Comparison of ENCODE assay signal across 3 cellular contexts in genomic region chr4:137533855-137534254, GRCh38.
TF ChIP-seq lines count a peak whose summit lies in the region.

No MANE protein-coding gene starts in this region.

TF ChIP-seq in SK-N-SH, 30 proteins besides CTCF, POLR2A, EP300 and RAD21:
- TF ChIP-seq RFX5 (IDR thresholded peaks at IDR 0.05; ENCODE audit: low read length), result no peak
- TF ChIP-seq USF2 (IDR thresholded peaks at IDR 0.05; ENCODE audit: borderline replicate concordance, low read depth, low read length), result no peak
- TF ChIP-seq GABPA (IDR thresholded peaks at IDR 0.05; ENCODE audit: low read depth), result no peak
- no peak for TF ChIP-seq EZH2phosphoT487 (IDR thresholded peaks at IDR 0.05; ENCODE audit: borderline replicate concordance, low read depth)
TF ChIP-seq in SK-N-SH: peak in this region for 0.

TF ChIP-seq in SK-N-SH treated with all-trans-retinoic acid at 6 μM for 48 hours, 23 proteins besides CTCF, POLR2A, EP300 and RAD21:
- TF ChIP-seq ISL1 (CRISPR knock-in tag; IDR thresholded peaks at IDR 0.05), result no peak
- TF ChIP-seq POU6F1 (CRISPR knock-in tag; IDR thresholded peaks at IDR 0.05; ENCODE audit: borderline replicate concordance, low read depth), result no peak
- no peak for TF ChIP-seq BACH2 (CRISPR knock-in tag; IDR thresholded peaks at IDR 0.05; ENCODE audit: borderline replicate concordance)
- no peak for TF ChIP-seq ZNF565 (CRISPR knock-in tag; conservative IDR thresholded peaks at IDR 0.05; ENCODE audit: low read depth)
- TF ChIP-seq TOX (CRISPR knock-in tag; IDR thresholded peaks at IDR 0.05; ENCODE audit: borderline replicate concordance), result no peak
- TF ChIP-seq CSDC2 (CRISPR knock-in tag; IDR thresholded peaks at IDR 0.05), result no peak
- TF ChIP-seq ZC3H10 (CRISPR knock-in tag; IDR thresholded peaks at IDR 0.05), result no peak
- TF ChIP-seq, protein P1, sequence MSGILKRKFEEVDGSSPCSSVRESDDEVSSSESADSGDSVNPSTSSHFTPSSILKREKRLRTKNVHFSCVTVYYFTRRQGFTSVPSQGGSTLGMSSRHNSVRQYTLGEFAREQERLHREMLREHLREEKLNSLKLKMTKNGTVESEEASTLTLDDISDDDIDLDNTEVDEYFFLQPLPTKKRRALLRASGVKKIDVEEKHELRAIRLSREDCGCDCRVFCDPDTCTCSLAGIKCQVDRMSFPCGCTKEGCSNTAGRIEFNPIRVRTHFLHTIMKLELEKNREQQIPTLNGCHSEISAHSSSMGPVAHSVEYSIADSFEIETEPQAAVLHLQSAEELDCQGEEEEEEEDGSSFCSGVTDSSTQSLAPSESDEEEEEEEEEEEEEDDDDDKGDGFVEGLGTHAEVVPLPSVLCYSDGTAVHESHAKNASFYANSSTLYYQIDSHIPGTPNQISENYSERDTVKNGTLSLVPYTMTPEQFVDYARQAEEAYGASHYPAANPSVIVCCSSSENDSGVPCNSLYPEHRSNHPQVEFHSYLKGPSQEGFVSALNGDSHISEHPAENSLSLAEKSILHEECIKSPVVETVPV (CRISPR knock-in tag; IDR thresholded peaks at IDR 0.05), result no peak
- no peak for TF ChIP-seq ZNF70 (CRISPR knock-in tag; IDR thresholded peaks at IDR 0.05)

TF ChIP-seq in H1, 55 proteins besides CTCF, POLR2A, EP300 and RAD21:
- TF ChIP-seq CBX5 (IDR thresholded peaks at IDR 0.05; ENCODE audit: low read depth, low read length) (no peak), CTBP2 (IDR thresholded peaks at IDR 0.05; ENCODE audit: borderline replicate concordance, insufficient read depth, insufficient read length, low read length) (no peak), GTF2F1 (IDR thresholded peaks at IDR 0.05; ENCODE audit: borderline replicate concordance, low read depth, low read length) (no peak), JUN (IDR thresholded peaks at IDR 0.05; ENCODE audit: low read depth, low read length) (no peak), ATF2 (IDR thresholded peaks at IDR 0.05; ENCODE audit: low read length) (no peak), JUND (IDR thresholded peaks at IDR 0.05; ENCODE audit: low read length) (no peak), EGR1 (IDR thresholded peaks at IDR 0.05; ENCODE audit: borderline replicate concordance, low read depth, low read length) (no peak), KDM4A (IDR thresholded peaks at IDR 0.05; ENCODE audit: low read depth, low read length, severe bottlenecking) (no peak), CBX8 (IDR thresholded peaks at IDR 0.05; ENCODE audit: borderline replicate concordance, low read depth, low read length) (no peak), CHD1 (IDR thresholded peaks at IDR 0.05; ENCODE audit: low read depth, low read length) (no peak), CHD2 (IDR thresholded peaks at IDR 0.05; ENCODE audit: low read length) (no peak), MAX (IDR thresholded peaks at IDR 0.05) (no peak)
- TF ChIP-seq, protein P2, sequence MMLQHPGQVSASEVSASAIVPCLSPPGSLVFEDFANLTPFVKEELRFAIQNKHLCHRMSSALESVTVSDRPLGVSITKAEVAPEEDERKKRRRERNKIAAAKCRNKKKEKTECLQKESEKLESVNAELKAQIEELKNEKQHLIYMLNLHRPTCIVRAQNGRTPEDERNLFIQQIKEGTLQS (IDR thresholded peaks at IDR 0.05; ENCODE audit: insufficient read depth, low read depth, low read length), result no peak
